ENCODE assay signal across 18 cellular contexts in the genomic region with DNA sequence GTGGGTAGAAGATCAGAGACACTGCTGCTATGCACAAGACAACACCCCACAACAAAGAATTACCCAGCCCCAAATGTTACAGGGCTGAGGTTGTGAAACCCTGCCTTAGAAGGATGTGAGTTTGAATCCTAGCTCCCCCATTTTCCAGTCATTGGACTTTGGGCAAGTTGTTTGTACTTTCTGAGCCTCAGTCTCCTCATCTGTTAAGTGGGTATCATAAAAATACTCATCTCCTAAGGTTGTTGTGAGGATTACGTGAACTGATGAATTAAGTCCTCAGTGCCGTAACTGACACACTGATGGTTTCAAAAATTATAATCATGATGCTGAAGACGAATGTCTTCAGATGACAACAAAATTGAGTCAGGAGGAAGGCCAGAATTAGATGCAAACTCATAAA. TPM values are rescaled to one million over a fixed set of nuclear protein-coding genes. Genes with fewer than 3 reads are reported as not detected.
DNase-seq lines count a peak whose midpoint lies in the region; ATAC-seq, FAIRE-seq and TF ChIP-seq lines count a peak whose summit lies in the region.
"Had no signal": no experiment of that assay in that cellular context is flagged by ENCODE, and none has a peak within 500 bp of the region (broad histone marks: within the 10 kb centered on the region; RNA-seq: fewer than 3 reads in every experiment).

No MANE protein-coding gene starts in this region.

- H3K36me3 ChIP-seq in HepG2 (replicated peaks in 1 of 2; ENCODE audit: control insufficient read depth in 1 of 2, insufficient read depth in 2 of 2, low read length in 2 of 2) (peaks cover 14 to 26% of the 10 kb centered on the region in 2 experiments), right lobe of liver (no peaks in the 10 kb centered on the region), gastroesophageal sphincter (no peaks in the 10 kb centered on the region), gastrocnemius medialis (no peaks in the 10 kb centered on the region), vagina (peaks cover 0 to 7% of the 10 kb centered on the region in 2 donors)

- H3K9ac ChIP-seq in HepG2 (ENCODE audit: insufficient read depth, low read depth, low read length) = no peak overlapping the region
- H3K9ac ChIP-seq: BLaER1 had no signal

- H3K9me3 ChIP-seq in HepG2 (ENCODE audit: low read length) = no peaks in the 10 kb centered on the region
- H3K9me3 ChIP-seq in right lobe of liver = no peaks in the 10 kb centered on the region
- no peaks in the 10 kb centered on the region for H3K9me3 ChIP-seq in gastroesophageal sphincter
- no peaks in the 10 kb centered on the region for H3K9me3 ChIP-seq in gastrocnemius medialis
- no peaks in the 10 kb centered on the region for H3K9me3 ChIP-seq in vagina

- H3K4me3 ChIP-seq in HepG2 (replicated peaks in 1 of 3; ENCODE audit: insufficient read depth in 1 of 3, low read depth in 2 of 3, low read length in 3 of 3) (no peak overlapping the region), right lobe of liver (no peak overlapping the region), gastroesophageal sphincter (no peak overlapping the region), gastrocnemius medialis (no peak overlapping the region), vagina (no peak overlapping the region)
- H3K4me3 ChIP-seq: BLaER1 had no signal

- TF ChIP-seq RAD21 in HepG2 (CRISPR knock-in tag; IDR thresholded peaks at IDR 0.05) = no peak

- CTCF ChIA-PET in HepG2 (lab: Yijun Ruan, JAX; ENCODE audit: low intra/inter-chr PET ratio, low total read pairs) = no interaction called here

- ATAC-seq in HepG2 = no peak
- no peak for ATAC-seq in right lobe of liver
- no peak for ATAC-seq in gastroesophageal sphincter
- no peak for ATAC-seq in gastrocnemius medialis
- ATAC-seq in GM21360 (IDR thresholded peaks at IDR 0.05; ENCODE audit: unreplicated experiment) = no peak
- no peak for ATAC-seq in GM18498 (IDR thresholded peaks at IDR 0.05; ENCODE audit: unreplicated experiment)

- no peak for FAIRE-seq in HepG2 (lab: Jason Lieb, UNC)
- FAIRE-seq: GM19239 had no signal

- 94% methylated on average over 3 of the region's 3 CpGs for WGBS in HepG2 (ENCODE audit: low lambda C conversion rate)
- 65% methylated on average over 3 of the region's 3 CpGs for WGBS in right lobe of liver (ENCODE audit: insufficient coverage, low coverage, low lambda C conversion rate, missing lambda C conversion rate)
- WGBS in gastroesophageal sphincter (ENCODE audit: low coverage in 1 of 2), 2 donors = 83 to 93% methylated on average over 1 to 3 of the region's 3 CpGs

- no peak for DNase-seq in HepG2 (ENCODE audit: low spot score)
- DNase-seq in right lobe of liver = no peak
- no peak for DNase-seq in gastrocnemius medialis
- DNase-seq in vagina (ENCODE audit: extremely low spot score in 2 of 2) = no peak
- DNase-seq in SK-N-DZ (ENCODE audit: low spot score) = no peak
- DNase-seq: CD4-positive, alpha-beta memory T cell; GF-D8; GOT3; MV-4-11; NCI-H1694 treated with DMSO at 0.1 percent for 48 hours; NCI-H510A treated with DMSO at 0.1 percent for 48 hours; NCI-H774; SIG-M5 had no signal

- H4K20me1 ChIP-seq in HepG2 (ENCODE audit: insufficient read depth, low read length) = no peaks in the 10 kb centered on the region
- H4K20me1 ChIP-seq: BLaER1 had no signal

- no peak for TF ChIP-seq POLR2A in HepG2 (IDR thresholded peaks at IDR 0.05; ENCODE audit: insufficient read depth in 1 of 2, low read depth in 2 of 2, low read length in 2 of 2)
- no peak for TF ChIP-seq POLR2A in right lobe of liver (IDR thresholded peaks at IDR 0.05)
- TF ChIP-seq POLR2A in gastroesophageal sphincter (IDR thresholded peaks at IDR 0.05) = no peak
- TF ChIP-seq POLR2A in gastrocnemius medialis (IDR thresholded peaks at IDR 0.05) = no peak
- no peak for TF ChIP-seq POLR2A in vagina (IDR thresholded peaks at IDR 0.05)

- H3K4me1 ChIP-seq in HepG2 (ENCODE audit: insufficient read depth, low read length) = peaks cover 8% of the 10 kb centered on the region
- peaks cover 0 to 9% (median 0%) of the 10 kb centered on the region in 4 donors for H3K4me1 ChIP-seq in right lobe of liver
- H3K4me1 ChIP-seq in gastroesophageal sphincter = peaks cover 25 to 78% (median 27%) of the 10 kb centered on the region in 3 donors
- H3K4me1 ChIP-seq in gastrocnemius medialis = peaks cover 72 to 74% of the 10 kb centered on the region in 2 donors
- peaks cover 10% of the 10 kb centered on the region for H3K4me1 ChIP-seq in vagina

- no peaks in the 10 kb centered on the region for H3K27me3 ChIP-seq in HepG2 (ENCODE audit: control insufficient read depth in 1 of 2, insufficient read depth in 2 of 2, low read length in 2 of 2)
- no peaks in the 10 kb centered on the region for H3K27me3 ChIP-seq in right lobe of liver
- H3K27me3 ChIP-seq in gastroesophageal sphincter = no peaks in the 10 kb centered on the region
- no peaks in the 10 kb centered on the region for H3K27me3 ChIP-seq in gastrocnemius medialis
- no peaks in the 10 kb centered on the region for H3K27me3 ChIP-seq in vagina
- H3K27me3 ChIP-seq: BLaER1 had no signal

- in situ Hi-C loops in HepG2 (cut with HindIII; ENCODE audit: extremely low pct_ligation_motif_present, low pct_unique_long_range_greater_than_20kb) (no loop called here), gastrocnemius medialis (cut with MboI; ENCODE audit: low sequenced_read_pairs in 4 of 4) (loop anchor here in 1 of 4 donors (25.0 kb wide), 1 partner anchor 1149 kb away; no protein-coding TSS in a partner anchor)

- intact Hi-C loops in HepG2 (cut with micrococcal nuclease; ENCODE audit: unreplicated experiment) = no loop called here
- intact Hi-C loops in right lobe of liver (cut with DNase I) = no loop called here
- intact Hi-C loops in gastrocnemius medialis (cut with DNase I; ENCODE audit: low total_unique reads) = no loop called here
- intact Hi-C loops in vagina (cut with DNase I) = no loop called here

- no peak overlapping the region for H3K27ac ChIP-seq in HepG2 (ENCODE audit: extremely low read length, insufficient read depth, low read length)
- H3K27ac ChIP-seq in right lobe of liver = no peak overlapping the region
- peak overlapping the region; percentile 63 to 76 (median 68) for H3K27ac ChIP-seq in gastroesophageal sphincter
- peak overlapping the region; percentile 82 to 96 (median 88) for H3K27ac ChIP-seq in gastrocnemius medialis
- H3K27ac ChIP-seq in vagina = peak overlapping the region; percentile 46
- H3K27ac ChIP-seq: BLaER1 had no signal

- TF ChIP-seq EP300 in HepG2 (IDR thresholded peaks at IDR 0.05; ENCODE audit: low read depth in 2 of 2, low read length in 2 of 2) (no peak), HepG2 (CRISPR knock-in tag; IDR thresholded peaks at IDR 0.05; ENCODE audit: borderline replicate concordance) (no peak), gastroesophageal sphincter (IDR thresholded peaks at IDR 0.05) (no peak)

- H3K4me2 ChIP-seq in HepG2 (ENCODE audit: low read depth, low read length) = no peak overlapping the region
- H3K4me2 ChIP-seq: BLaER1 had no signal

- H2AFZ ChIP-seq in HepG2 (ENCODE audit: low read length) = no peak overlapping the region

- POLR2A ChIA-PET in HepG2 (lab: Yijun Ruan, JAX) = no interaction called here

- no peak for TF ChIP-seq CTCF in HepG2 (CRISPR knock-in tag; IDR thresholded peaks at IDR 0.05)
- TF ChIP-seq CTCF in right lobe of liver (IDR thresholded peaks at IDR 0.05) = no peak
- TF ChIP-seq CTCF in gastroesophageal sphincter (IDR thresholded peaks at IDR 0.05) = no peak
- TF ChIP-seq CTCF in gastrocnemius medialis (IDR thresholded peaks at IDR 0.05 in 4 of 5, conservative IDR thresholded peaks at IDR 0.05 in 1 of 5) = no peak
- TF ChIP-seq CTCF in vagina (IDR thresholded peaks at IDR 0.05) = no peak

- no peaks in the 10 kb centered on the region for H3K79me2 ChIP-seq in HepG2 (ENCODE audit: insufficient read depth, low read length)

- BruUV-seq in HepG2 (replicated peaks; lab: Mats Ljungman, UMichigan) = no TSS peak

TF ChIP-seq in HepG2, 621 proteins besides CTCF, POLR2A, EP300 and RAD21:
- TF ChIP-seq ZNF629 (CRISPR knock-in tag; conservative IDR thresholded peaks at IDR 0.05) (peak; percentile 88), SSRP1 (CRISPR knock-in tag; IDR thresholded peaks at IDR 0.05) (no peak)

RNA-seq across cellular contexts. Expression of gene RHOBTB1, which starts 30.3 kb away (rescaled TPM):
- total RNA-seq in HepG2 (2016; rRNA removed; fragmentation: Illumina TruSeq; extraction: Trizol) (59.5 and 80.6 TPM in 2 replicates), right lobe of liver (1 to 10 TPM; 3.0 to 5.4 (median 4.4) TPM), gastroesophageal sphincter (10 to 100 TPM; 15.5 to 44.0 (median 25.3) TPM), gastrocnemius medialis (10 to 100 TPM; 22.2 to 47.7 (median 33.5) TPM), vagina (11.0 TPM)
- 7.7 and 10.8 TPM in 2 replicates for total RNA-seq in HepG2 (2016; cell fraction: cytosol; rRNA removed; fragmentation: Illumina TruSeq; extraction: Trizol; ENCODE audit: low read depth)
- total RNA-seq in HepG2 (2016; cell fraction: insoluble cytoplasmic fraction; rRNA removed; fragmentation: Illumina TruSeq; extraction: Trizol) = 59.9 and 79.4 TPM in 2 replicates
- total RNA-seq in HepG2 (2016; cell fraction: membrane; rRNA removed; fragmentation: Illumina TruSeq; extraction: Trizol) = 31.0 and 34.2 TPM in 2 replicates
- total RNA-seq in HepG2 (2016; cell fraction: nucleus; rRNA removed; fragmentation: Illumina TruSeq; extraction: Trizol) = 53.4 and 63.5 TPM in 2 replicates
- 13.0 and 18.8 TPM in 2 replicates for polyA plus RNA-seq in HepG2 (2011; rRNA removed)
- polyA plus RNA-seq in HepG2 (2011; cell fraction: cytosol; rRNA removed) = 11.3 and 11.5 TPM in 2 replicates
- polyA plus RNA-seq in HepG2 (2011; cell fraction: nucleus; rRNA removed) = 27.3 and 37.7 TPM in 2 replicates
- 10.7 and 10.9 TPM in 2 replicates for polyA plus RNA-seq in HepG2 (2012)
- 4.3 and 4.9 TPM in 2 replicates for polyA plus RNA-seq in HepG2 (2016; cell fraction: cytosol; fragmentation: Illumina TruSeq; extraction: Trizol; ENCODE audit: low read depth)
- polyA plus RNA-seq in HepG2 (2016; cell fraction: insoluble cytoplasmic fraction; fragmentation: Illumina TruSeq; extraction: Trizol; ENCODE audit: low read depth) = 57.8 and 61.6 TPM in 2 replicates
- polyA plus RNA-seq in HepG2 (2016; cell fraction: membrane; fragmentation: Illumina TruSeq; extraction: Trizol; ENCODE audit: low read depth) = 14.8 and 14.9 TPM in 2 replicates
- 58.3 and 64.1 TPM in 2 replicates for polyA plus RNA-seq in HepG2 (2016; cell fraction: nucleus; fragmentation: Illumina TruSeq; extraction: Trizol; ENCODE audit: insufficient read depth, low read depth)
- 19.3 and 21.6 TPM in 2 replicates for polyA minus RNA-seq in HepG2 (2011; rRNA and poly(A)+ RNA removed; ENCODE audit: low replicate concordance)
- polyA minus RNA-seq in HepG2 (2011; cell fraction: cytosol; rRNA and poly(A)+ RNA removed) = 8.8 and 15.0 TPM in 2 replicates
- polyA minus RNA-seq in HepG2 (2011; cell fraction: nucleus; rRNA and poly(A)+ RNA removed) = 37.7 and 46.2 TPM in 2 replicates
- polyA plus RNA-seq in SK-N-DZ (2014; cell fraction: cytosol; rRNA removed) = 41.8 and 48.5 TPM in 2 replicates
- polyA plus RNA-seq in SK-N-DZ (2014; cell fraction: nucleus; rRNA removed) = 66.6 and 67.1 TPM in 2 replicates
- polyA plus RNA-seq: CD4-positive, alpha-beta memory T cell had no signal

Comparison
In these comparisons a context has a peak if more than half of its experiments do, and no peak if none do; other contexts are left out.
1. H3K27ac ChIP-seq: peak in gastroesophageal sphincter (4 of 4), gastrocnemius medialis (4 of 4) and vagina (single experiment); none in HepG2 (single experiment) and right lobe of liver (0 of 3).